In the genomic region with DNA sequence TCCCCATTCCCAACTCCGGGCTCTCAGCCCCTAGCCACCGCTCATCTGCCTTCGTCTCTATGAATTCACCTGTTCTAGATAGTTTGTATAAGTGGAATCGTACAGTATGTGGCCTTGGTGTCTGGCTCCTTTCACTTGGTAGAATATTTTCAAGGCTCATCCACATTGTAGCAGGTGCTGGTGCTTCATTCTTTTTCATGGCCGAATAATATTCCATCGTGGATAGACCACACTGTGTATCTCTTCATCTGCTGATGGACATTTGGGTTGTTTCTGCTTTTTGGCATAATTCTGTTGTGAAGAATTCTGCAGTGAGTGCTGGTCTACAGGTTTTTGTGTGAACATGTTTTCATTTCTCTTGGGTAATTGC, we compare ENCODE assay signal across 10 cellular contexts.
DNase-seq lines count a peak whose midpoint lies in the region; ATAC-seq and TF ChIP-seq lines count a peak whose summit lies in the region.
"Had no signal": no experiment of that assay in that cellular context is flagged by ENCODE, and none has a peak within 500 bp of the region (broad histone marks: within the 10 kb centered on the region; RNA-seq: fewer than 3 reads in every experiment).

No MANE protein-coding gene starts in this region.

- TF ChIP-seq CTCF in HFFc6 (IDR thresholded peaks at IDR 0.05) (no peak), PC-9 (conservative IDR thresholded peaks at IDR 0.05) (no peak)

- peaks cover 10 to 60% (median 35%) of the 10 kb centered on the region in 11 experiments; a peak in 21 of 22 replicates for H3K36me3 ChIP-seq in BLaER1 treated with 17β-estradiol and CSF1 and Interleukin-3, amounts not matched to agents 10 nM and 100 nM
- H3K36me3 ChIP-seq in muscle layer of duodenum (ENCODE audit: control insufficient read depth in 1 of 2, insufficient read depth in 2 of 2, low read length in 2 of 2) (no peaks in the 10 kb centered on the region), PC-9 (ENCODE audit: low read depth) (no peaks in the 10 kb centered on the region)

- DNase-seq in HFFc6 (no peak), A172 (ENCODE audit: low spot score) (no peak), Ammon's horn (ENCODE audit: low spot score) (no peak), PC-9 (no peak)
- no peak for DNase-seq in activated naive CD8-positive, alpha-beta T cell treated with anti-CD3 and anti-CD28 coated beads, Interleukin-2, amount 50 U/mL, for 24 hours
- DNase-seq: SHP77 had no signal

- peak overlapping the region; percentile 98 to 100 (median 99) for H3K4me2 ChIP-seq in BLaER1 treated with 17β-estradiol and CSF1 and Interleukin-3, amounts not matched to agents 10 nM and 100 nM
- H3K4me2 ChIP-seq in PC-9, result no peak overlapping the region

- peaks cover 6% of the 10 kb centered on the region for H3K27me3 Mint-ChIP-seq in HFFc6 (ENCODE audit: insufficient read depth)
- no peaks in the 10 kb centered on the region for H3K27me3 Mint-ChIP-seq in activated naive CD8-positive, alpha-beta T cell treated with anti-CD3 and anti-CD28 coated beads, Interleukin-2, amount 50 U/mL, for 24 hours

- H3K4me3 ChIP-seq in BLaER1 treated with 17β-estradiol and CSF1 and Interleukin-3, amounts not matched to agents 10 nM and 100 nM, result peak overlapping the region; percentile 15 to 61 (median 45); a peak in 13 of 20 replicates
- no peak overlapping the region for H3K4me3 ChIP-seq in muscle layer of duodenum (ENCODE audit: low read depth in 1 of 2, low read length in 2 of 2)
- no peak overlapping the region for H3K4me3 ChIP-seq in PC-9
- H3K4me3 ChIP-seq: mucosa of descending colon had no signal

- H3K4me3 Mint-ChIP-seq in HFFc6, result 0 out of 2 replicates have a peak overlapping the region, but pooled peaks have one; percentile 53
- peak overlapping the region; percentile 70 for H3K4me3 Mint-ChIP-seq in activated naive CD8-positive, alpha-beta T cell treated with anti-CD3 and anti-CD28 coated beads, Interleukin-2, amount 50 U/mL, for 24 hours

- H3F3A ChIP-seq in PC-9 (ENCODE audit: insufficient read depth, low read depth), result no peaks in the 10 kb centered on the region; the same call in 1 of the 2 replicates

- no TSS peak for BruUV-seq in PC-9 (replicated peaks; lab: Mats Ljungman, UMichigan)

- H3K4me1 ChIP-seq in BLaER1 treated with 17β-estradiol and CSF1 and Interleukin-3, amounts not matched to agents 10 nM and 100 nM, result peaks cover 96 to 99% (median 97%) of the 10 kb centered on the region in 10 experiments
- peaks cover 16 to 34% of the 10 kb centered on the region in 2 donors for H3K4me1 ChIP-seq in muscle layer of duodenum (ENCODE audit: control insufficient read depth in 1 of 2, insufficient read depth in 2 of 2, low read length in 2 of 2)
- no peaks in the 10 kb centered on the region for H3K4me1 ChIP-seq in PC-9 (replicated peaks; ENCODE audit: insufficient read depth)

- peak overlapping the region; percentile 82 for H3K27ac Mint-ChIP-seq in HFFc6
- H3K27ac Mint-ChIP-seq in activated naive CD8-positive, alpha-beta T cell treated with anti-CD3 and anti-CD28 coated beads, Interleukin-2, amount 50 U/mL, for 24 hours, result peak overlapping the region; percentile 90

- POLR2A ChIA-PET in PC-9 (lab: Charles Lee; ENCODE audit: unreplicated experiment), result no interaction called here

- H2AFZ ChIP-seq in PC-9, result no peak overlapping the region

- intact Hi-C loops in PC-9 (cut with micrococcal nuclease; ENCODE audit: unreplicated experiment), result no loop called here

- peak overlapping the region; percentile 44 to 86 (median 78); a peak in 20 of 22 replicates for H3K9ac ChIP-seq in BLaER1 treated with 17β-estradiol and CSF1 and Interleukin-3, amounts not matched to agents 10 nM and 100 nM

- ATAC-seq in activated naive CD8-positive, alpha-beta T cell treated with anti-CD3 and anti-CD28 coated beads, Interleukin-2, amount 50 U/mL, for 24 hours, result no peak
- no peak for ATAC-seq in HG03457 (IDR thresholded peaks at IDR 0.05; ENCODE audit: unreplicated experiment)

- peak overlapping the region; percentile 28 to 99 (median 88); a peak in 21 of 22 replicates for H3K27ac ChIP-seq in BLaER1 treated with 17β-estradiol and CSF1 and Interleukin-3, amounts not matched to agents 10 nM and 100 nM
- H3K27ac ChIP-seq in muscle layer of duodenum (ENCODE audit: low read length), result peak overlapping the region; percentile 2
- no peak overlapping the region for H3K27ac ChIP-seq in PC-9

- no peaks in the 10 kb centered on the region for H3K9me3 ChIP-seq in BLaER1 treated with 17β-estradiol and CSF1 and Interleukin-3, amounts not matched to agents 10 nM and 100 nM (replicated peaks in 1 of 11)
- H3K9me3 ChIP-seq in muscle layer of duodenum (ENCODE audit: control insufficient read depth in 1 of 2, low read length in 2 of 2) (no peaks in the 10 kb centered on the region), PC-9 (ENCODE audit: insufficient read depth, low read depth) (no peaks in the 10 kb centered on the region)
- H3K9me3 ChIP-seq: mucosa of descending colon had no signal

- H3K27me3 ChIP-seq in BLaER1 treated with 17β-estradiol and CSF1 and Interleukin-3, amounts not matched to agents 10 nM and 100 nM, result no peaks in the 10 kb centered on the region
- no peaks in the 10 kb centered on the region for H3K27me3 ChIP-seq in muscle layer of duodenum (ENCODE audit: low read depth, low read length)
- H3K27me3 ChIP-seq in PC-9 (ENCODE audit: insufficient read depth, low read depth), result no peaks in the 10 kb centered on the region

- H3K36me3 Mint-ChIP-seq in HFFc6 (ENCODE audit: low read depth), result peaks cover 18% of the 10 kb centered on the region
- peaks cover 47% of the 10 kb centered on the region for H3K36me3 Mint-ChIP-seq in activated naive CD8-positive, alpha-beta T cell treated with anti-CD3 and anti-CD28 coated beads, Interleukin-2, amount 50 U/mL, for 24 hours (ENCODE audit: low read depth)

- H3K4me1 Mint-ChIP-seq in HFFc6 (ENCODE audit: low read depth), result peaks cover 42% of the 10 kb centered on the region
- H3K4me1 Mint-ChIP-seq in activated naive CD8-positive, alpha-beta T cell treated with anti-CD3 and anti-CD28 coated beads, Interleukin-2, amount 50 U/mL, for 24 hours, result peaks cover 85% of the 10 kb centered on the region

- CTCF ChIA-PET in PC-9 (lab: Charles Lee), result interaction anchor here (0.7 kb wide), 1 partner anchor 27 kb away, joined by 3 read pairs; no protein-coding TSS in a partner anchor

- peaks cover 14 to 83% (median 40%) of the 10 kb centered on the region in 11 experiments; a peak in 20 of 22 replicates for H4K20me1 ChIP-seq in BLaER1 treated with 17β-estradiol and CSF1 and Interleukin-3, amounts not matched to agents 10 nM and 100 nM
- H4K20me1 ChIP-seq in PC-9 (ENCODE audit: insufficient read depth), result peaks cover 52% of the 10 kb centered on the region

- H3K9me3 Mint-ChIP-seq in HFFc6, result no peaks in the 10 kb centered on the region
- peaks cover 3% of the 10 kb centered on the region for H3K9me3 Mint-ChIP-seq in activated naive CD8-positive, alpha-beta T cell treated with anti-CD3 and anti-CD28 coated beads, Interleukin-2, amount 50 U/mL, for 24 hours

- H3K9me2 ChIP-seq in PC-9 (ENCODE audit: insufficient read depth), result no peaks in the 10 kb centered on the region

- peaks cover 5% of the 10 kb centered on the region; the same call in 1 of the 2 replicates for H3K79me2 ChIP-seq in PC-9 (ENCODE audit: low read depth)

Comparison
In these comparisons a context has a peak if more than half of its experiments do, and no peak if none do; other contexts are left out.
1. H3K4me3 ChIP-seq: peak in BLaER1 treated with 17β-estradiol and CSF1 and Interleukin-3, amounts not matched to agents 10 nM and 100 nM (10 of 10); none in muscle layer of duodenum (0 of 2) and PC-9 (single experiment).